Comparison of ENCODE assay signal across 1 cellular context in the genomic region with DNA sequence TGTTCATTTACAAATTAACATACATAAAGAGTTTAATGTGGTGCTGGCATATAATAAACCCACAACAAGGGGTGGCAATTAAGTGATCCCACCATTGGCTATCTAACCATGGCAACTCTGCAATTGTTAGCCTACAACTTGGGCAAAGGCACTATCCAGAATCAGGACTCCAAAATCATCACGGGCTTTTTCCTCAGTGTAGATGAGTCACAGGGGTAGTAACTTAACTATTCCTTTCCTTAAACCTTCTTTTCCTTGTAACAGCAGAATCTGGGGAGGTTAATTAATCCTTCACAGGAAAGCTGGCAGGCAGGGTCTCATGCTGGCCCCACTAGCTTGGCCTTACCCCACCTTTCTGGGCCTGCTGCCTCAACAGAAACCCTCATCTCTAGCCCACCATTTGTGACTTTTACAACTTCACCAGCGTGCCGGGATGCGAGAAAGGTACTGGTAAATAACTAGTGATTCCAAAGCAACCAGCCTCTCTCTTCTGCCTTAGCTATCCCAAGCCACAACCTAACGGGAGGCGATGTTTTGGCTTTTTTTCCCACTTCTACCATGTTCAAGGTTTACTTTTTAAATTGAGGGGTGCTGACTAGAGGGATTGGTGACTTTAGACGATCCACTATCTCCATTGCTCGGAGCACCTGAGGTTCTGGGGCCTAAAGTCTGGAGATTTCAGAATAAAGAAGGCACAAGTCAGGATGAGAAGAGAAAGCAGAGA.
A peak's percentile ranks its signal among the peaks of the same experiment; 100 is the strongest.
TF ChIP-seq lines count a peak whose summit lies in the region.

No MANE protein-coding gene starts in this region.

TF ChIP-seq in K562, 482 proteins besides CTCF, POLR2A, EP300 and RAD21 (continued from another document):
- TF ChIP-seq, protein P1, sequence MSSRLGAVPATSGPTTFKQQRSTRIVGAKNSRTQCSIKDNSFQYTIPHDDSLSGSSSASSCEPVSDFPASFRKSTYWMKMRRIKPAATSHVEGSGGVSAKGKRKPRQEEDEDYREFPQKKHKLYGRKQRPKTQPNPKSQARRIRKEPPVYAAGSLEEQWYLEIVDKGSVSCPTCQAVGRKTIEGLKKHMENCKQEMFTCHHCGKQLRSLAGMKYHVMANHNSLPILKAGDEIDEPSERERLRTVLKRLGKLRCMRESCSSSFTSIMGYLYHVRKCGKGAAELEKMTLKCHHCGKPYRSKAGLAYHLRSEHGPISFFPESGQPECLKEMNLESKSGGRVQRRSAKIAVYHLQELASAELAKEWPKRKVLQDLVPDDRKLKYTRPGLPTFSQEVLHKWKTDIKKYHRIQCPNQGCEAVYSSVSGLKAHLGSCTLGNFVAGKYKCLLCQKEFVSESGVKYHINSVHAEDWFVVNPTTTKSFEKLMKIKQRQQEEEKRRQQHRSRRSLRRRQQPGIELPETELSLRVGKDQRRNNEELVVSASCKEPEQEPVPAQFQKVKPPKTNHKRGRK (tag; IDR thresholded peaks at IDR 0.05): no peak
- TF ChIP-seq KDM1A (IDR thresholded peaks at IDR 0.05) (no peak), BRD4 (IDR thresholded peaks at IDR 0.05) (no peak), RFX1 (IDR thresholded peaks at IDR 0.05) (0 out of 2 replicates have a peak, but pooled peaks have one; percentile 5), ILK (tag; IDR thresholded peaks at IDR 0.05; ENCODE audit: borderline replicate concordance, low read depth) (no peak), PCBP2 (IDR thresholded peaks at IDR 0.05; ENCODE audit: low read depth, low read length, poor library complexity, severe bottlenecking) (no peak), FIP1L1 (IDR thresholded peaks at IDR 0.05; ENCODE audit: low read depth, low read length, poor library complexity, severe bottlenecking) (no peak), ETS2 (tag; IDR thresholded peaks at IDR 0.05; ENCODE audit: borderline replicate concordance, poor library complexity, severe bottlenecking) (no peak)
- TF ChIP-seq, protein P2, sequence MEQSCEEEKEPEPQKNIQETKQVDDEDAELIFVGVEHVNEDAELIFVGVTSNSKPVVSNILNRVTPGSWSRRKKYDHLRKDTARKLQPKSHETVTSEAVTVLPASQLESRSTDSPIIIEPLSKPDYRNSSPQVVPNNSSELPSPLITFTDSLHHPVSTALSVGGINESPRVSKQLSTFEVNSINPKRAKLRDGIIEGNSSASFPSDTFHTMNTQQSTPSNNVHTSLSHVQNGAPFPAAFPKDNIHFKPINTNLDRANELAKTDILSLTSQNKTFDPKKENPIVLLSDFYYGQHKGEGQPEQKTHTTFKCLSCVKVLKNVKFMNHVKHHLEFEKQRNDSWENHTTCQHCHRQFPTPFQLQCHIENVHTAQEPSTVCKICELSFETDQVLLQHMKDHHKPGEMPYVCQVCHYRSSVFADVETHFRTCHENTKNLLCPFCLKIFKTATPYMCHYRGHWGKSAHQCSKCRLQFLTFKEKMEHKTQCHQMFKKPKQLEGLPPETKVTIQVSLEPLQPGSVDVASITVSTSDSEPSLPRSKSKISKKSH (CRISPR knock-in tag; IDR thresholded peaks at IDR 0.05): no peak
- TF ChIP-seq, protein P3, sequence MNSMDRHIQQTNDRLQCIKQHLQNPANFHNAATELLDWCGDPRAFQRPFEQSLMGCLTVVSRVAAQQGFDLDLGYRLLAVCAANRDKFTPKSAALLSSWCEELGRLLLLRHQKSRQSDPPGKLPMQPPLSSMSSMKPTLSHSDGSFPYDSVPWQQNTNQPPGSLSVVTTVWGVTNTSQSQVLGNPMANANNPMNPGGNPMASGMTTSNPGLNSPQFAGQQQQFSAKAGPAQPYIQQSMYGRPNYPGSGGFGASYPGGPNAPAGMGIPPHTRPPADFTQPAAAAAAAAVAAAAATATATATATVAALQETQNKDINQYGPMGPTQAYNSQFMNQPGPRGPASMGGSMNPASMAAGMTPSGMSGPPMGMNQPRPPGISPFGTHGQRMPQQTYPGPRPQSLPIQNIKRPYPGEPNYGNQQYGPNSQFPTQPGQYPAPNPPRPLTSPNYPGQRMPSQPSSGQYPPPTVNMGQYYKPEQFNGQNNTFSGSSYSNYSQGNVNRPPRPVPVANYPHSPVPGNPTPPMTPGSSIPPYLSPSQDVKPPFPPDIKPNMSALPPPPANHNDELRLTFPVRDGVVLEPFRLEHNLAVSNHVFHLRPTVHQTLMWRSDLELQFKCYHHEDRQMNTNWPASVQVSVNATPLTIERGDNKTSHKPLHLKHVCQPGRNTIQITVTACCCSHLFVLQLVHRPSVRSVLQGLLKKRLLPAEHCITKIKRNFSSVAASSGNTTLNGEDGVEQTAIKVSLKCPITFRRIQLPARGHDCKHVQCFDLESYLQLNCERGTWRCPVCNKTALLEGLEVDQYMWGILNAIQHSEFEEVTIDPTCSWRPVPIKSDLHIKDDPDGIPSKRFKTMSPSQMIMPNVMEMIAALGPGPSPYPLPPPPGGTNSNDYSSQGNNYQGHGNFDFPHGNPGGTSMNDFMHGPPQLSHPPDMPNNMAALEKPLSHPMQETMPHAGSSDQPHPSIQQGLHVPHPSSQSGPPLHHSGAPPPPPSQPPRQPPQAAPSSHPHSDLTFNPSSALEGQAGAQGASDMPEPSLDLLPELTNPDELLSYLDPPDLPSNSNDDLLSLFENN (IDR thresholded peaks at IDR 0.05; ENCODE audit: low read depth in 2 of 2, low read length in 2 of 2): 0 out of 4 replicates have a peak, but pooled peaks of 1 of the 2 experiments have one; percentile 3
